In the genomic region with DNA sequence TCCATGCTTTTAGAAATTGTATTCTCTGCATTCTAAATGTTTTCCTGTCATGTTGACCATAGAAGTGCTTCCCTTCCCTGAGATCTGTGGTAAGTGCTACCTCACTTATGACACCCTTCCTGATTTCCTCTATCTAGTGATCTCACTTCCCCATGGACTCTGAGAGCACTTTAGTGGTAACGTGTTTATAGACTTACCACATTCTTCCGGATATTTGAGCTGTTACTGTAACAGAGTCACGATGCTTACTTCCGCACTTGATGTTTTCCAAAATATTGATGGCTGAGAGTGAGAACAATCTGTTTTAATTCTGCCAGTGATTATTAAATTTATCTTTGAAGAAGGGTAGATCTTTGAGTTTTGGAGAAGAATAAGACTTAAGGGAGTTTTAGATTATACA, we compare ENCODE assay signal across 10 cellular contexts.
DNase-seq lines count a peak whose midpoint lies in the region; ATAC-seq, FAIRE-seq and TF ChIP-seq lines count a peak whose summit lies in the region.
"Had no signal": no experiment of that assay in that cellular context is flagged by ENCODE, and none has a peak within 500 bp of the region (broad histone marks: within the 10 kb centered on the region; RNA-seq: fewer than 3 reads in every experiment).

No MANE protein-coding gene starts in this region.

- H3K4me3 Mint-ChIP-seq in astrocyte (ENCODE audit: unreplicated experiment): no peak overlapping the region
- H3K4me3 Mint-ChIP-seq in natural killer cell treated with Interleukin-12 subunit alpha and Interleukin-12 subunit beta and Interleukin-15 and Interleukin-18, amount 100 ng/mL, for 72 hours: peak overlapping the region; percentile 86
- H3K4me3 Mint-ChIP-seq: activated B cell treated with CpG ODN at 0.5 μM for 24 hours had no signal

- H3K27ac Mint-ChIP-seq in astrocyte (ENCODE audit: unreplicated experiment): no peak overlapping the region
- H3K27ac Mint-ChIP-seq in natural killer cell treated with Interleukin-12 subunit alpha and Interleukin-12 subunit beta and Interleukin-15 and Interleukin-18, amount 100 ng/mL, for 72 hours: peak overlapping the region; percentile 100

- H3K27ac ChIP-seq in astrocyte (ENCODE audit: low read depth, low read length) (no peak overlapping the region), transverse colon (peak overlapping the region in 1 of 4 donors; percentile 28)

- intact Hi-C loops in transverse colon (cut with DNase I; ENCODE audit: low total_unique reads): no loop called here

- no peak overlapping the region for H2AFZ ChIP-seq in astrocyte (ENCODE audit: low read depth, low read length)

- no peaks in the 10 kb centered on the region for H3K27me3 Mint-ChIP-seq in astrocyte (ENCODE audit: low read depth, unreplicated experiment)
- H3K27me3 Mint-ChIP-seq in natural killer cell treated with Interleukin-12 subunit alpha and Interleukin-12 subunit beta and Interleukin-15 and Interleukin-18, amount 100 ng/mL, for 72 hours: peaks cover 0 to 5% of the 10 kb centered on the region in 2 donors

- H3K4me3 ChIP-seq in astrocyte (ENCODE audit: insufficient read depth, low read depth, low read length) (no peak overlapping the region), transverse colon (no peak overlapping the region)

- in situ Hi-C loops in transverse colon (cut with MboI; ENCODE audit: low pct_ligation_motif_present in 1 of 4, low pct_unique_long_range_greater_than_20kb in 1 of 4, low sequenced_read_pairs in 3 of 4): no loop called here

- TF ChIP-seq CTCF in astrocyte (IDR thresholded peaks at IDR 0.05; ENCODE audit: insufficient read depth, low read depth, low read length) (no peak), transverse colon (IDR thresholded peaks at IDR 0.05) (no peak)

- H3K9me3 ChIP-seq in astrocyte (ENCODE audit: insufficient read depth, low read depth, low read length): peaks cover 20% of the 10 kb centered on the region
- peaks cover 7 to 12% of the 10 kb centered on the region in 2 donors for H3K9me3 ChIP-seq in transverse colon

- peaks cover 14% of the 10 kb centered on the region for H3K4me1 Mint-ChIP-seq in astrocyte (ENCODE audit: low read depth, unreplicated experiment)
- peaks cover 47 to 64% of the 10 kb centered on the region in 2 donors for H3K4me1 Mint-ChIP-seq in natural killer cell treated with Interleukin-12 subunit alpha and Interleukin-12 subunit beta and Interleukin-15 and Interleukin-18, amount 100 ng/mL, for 72 hours (ENCODE audit: low read depth in 2 of 2)

- DNase-seq in EL: peak; percentile 62
- peak; percentile 75 for DNase-seq in NOMO-1 treated with DMSO at 0.1 percent for 48 hours (lab: John Stamatoyannopoulos, UW; ENCODE audit: unreplicated experiment)
- DNase-seq in astrocyte (ENCODE audit: low read depth): peak; percentile 46
- no peak for DNase-seq in natural killer cell treated with Interleukin-12 subunit alpha and Interleukin-12 subunit beta and Interleukin-15 and Interleukin-18, amount 100 ng/mL, for 72 hours (ENCODE audit: low spot score)
- DNase-seq in NCI-H2081 (lab: John Stamatoyannopoulos, UW): no peak
- no peak for DNase-seq in kidney glomerular epithelial cell (lab: John Stamatoyannopoulos, UW)
- DNase-seq in transverse colon: no peak
- DNase-seq: activated B cell treated with CpG ODN at 0.5 μM for 24 hours, NCI-H1092 had no signal

- no peaks in the 10 kb centered on the region for H4K20me1 ChIP-seq in astrocyte (ENCODE audit: insufficient read depth, low read length)

- FAIRE-seq in astrocyte (lab: Jason Lieb, UNC): no peak

- 55 to 86% methylated on average over 4 of the region's 4 CpGs for WGBS in transverse colon (ENCODE audit: low coverage in 1 of 2), 2 donors

- no peak overlapping the region for H3K4me2 ChIP-seq in astrocyte (ENCODE audit: low read length)

- H3K9ac ChIP-seq in astrocyte (ENCODE audit: low read length): no peak overlapping the region

- H3K9me3 Mint-ChIP-seq in astrocyte (ENCODE audit: unreplicated experiment): peaks cover 26% of the 10 kb centered on the region
- H3K9me3 Mint-ChIP-seq in natural killer cell treated with Interleukin-12 subunit alpha and Interleukin-12 subunit beta and Interleukin-15 and Interleukin-18, amount 100 ng/mL, for 72 hours: peaks cover 30% of the 10 kb centered on the region

- TF ChIP-seq EP300 in transverse colon (IDR thresholded peaks at IDR 0.05; ENCODE audit: low read depth): no peak

- H3K36me3 ChIP-seq in astrocyte (ENCODE audit: insufficient read depth, low read length) (no peaks in the 10 kb centered on the region), transverse colon (no peaks in the 10 kb centered on the region)

- peaks cover 2% of the 10 kb centered on the region for H3K36me3 Mint-ChIP-seq in astrocyte (ENCODE audit: low read depth, unreplicated experiment)
- H3K36me3 Mint-ChIP-seq in natural killer cell treated with Interleukin-12 subunit alpha and Interleukin-12 subunit beta and Interleukin-15 and Interleukin-18, amount 100 ng/mL, for 72 hours: peaks cover 65% of the 10 kb centered on the region

- no peak for ATAC-seq in natural killer cell treated with Interleukin-12 subunit alpha and Interleukin-12 subunit beta and Interleukin-15 and Interleukin-18, amount 100 ng/mL, for 72 hours
- no peak for ATAC-seq in HG03342 (IDR thresholded peaks at IDR 0.05; ENCODE audit: unreplicated experiment)

- H3K79me2 ChIP-seq in astrocyte (ENCODE audit: insufficient read depth, low read length): no peaks in the 10 kb centered on the region

- H3K27me3 ChIP-seq in astrocyte (ENCODE audit: insufficient read depth, low read length) (no peaks in the 10 kb centered on the region), transverse colon (no peaks in the 10 kb centered on the region)

- no peak for TF ChIP-seq POLR2A in transverse colon (IDR thresholded peaks at IDR 0.05)

- H3K4me1 ChIP-seq in astrocyte (ENCODE audit: insufficient read depth, low read length) (peaks cover 17% of the 10 kb centered on the region), transverse colon (no peaks in the 10 kb centered on the region)

Comparison
In these comparisons a context has a peak if more than half of its experiments do, and no peak if none do; other contexts are left out.
1. DNase-seq: peak in EL (single experiment), NOMO-1 treated with DMSO at 0.1 percent for 48 hours (single experiment) and astrocyte (single experiment); none in natural killer cell treated with Interleukin-12 subunit alpha and Interleukin-12 subunit beta and Interleukin-15 and Interleukin-18, amount 100 ng/mL, for 72 hours (single experiment), NCI-H2081 (0 of 2), kidney glomerular epithelial cell (single experiment) and transverse colon (single experiment).